In the genomic region with DNA sequence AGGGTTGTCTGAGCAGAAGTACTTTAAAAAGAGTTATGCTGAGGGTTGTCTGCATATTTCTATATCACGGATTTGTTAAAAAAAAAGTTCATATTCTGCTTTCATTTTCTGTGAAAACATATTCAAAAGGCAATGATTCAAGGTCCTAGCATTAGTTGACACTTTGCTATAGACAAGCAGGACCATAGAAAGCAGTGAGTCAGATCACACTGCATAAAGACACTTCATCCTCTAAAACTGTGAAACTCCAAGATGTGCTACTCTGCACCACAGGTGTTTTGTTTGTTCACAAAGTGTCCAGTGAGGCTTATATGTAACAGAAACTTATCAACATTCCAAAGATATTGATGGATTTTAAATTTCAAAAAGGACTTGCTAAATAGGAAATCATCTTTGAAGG, we compare ENCODE assay signal across 19 cellular contexts. TPM values are rescaled to one million over a fixed set of nuclear protein-coding genes. Genes with fewer than 3 reads are reported as not detected.
"Had no signal": no experiment of that assay in that cellular context is flagged by ENCODE, and none has a peak within 500 bp of the region (broad histone marks: within the 10 kb centered on the region; RNA-seq: fewer than 3 reads in every experiment).

No MANE protein-coding gene starts in this region.

- H3K4me1 ChIP-seq: lower lobe of right lung, psoas muscle, sigmoid colon, testis, tibial artery had no signal

- H3K36me3 ChIP-seq: lower lobe of right lung, sigmoid colon, tibial artery had no signal

- H3K9me3 ChIP-seq: lower lobe of right lung, psoas muscle, sigmoid colon, testis, tibial artery had no signal

- DNase-seq: dorsolateral prefrontal cortex; effector CD4-positive, alpha-beta T cell; left ventricle myocardium superior; lower lobe of right lung; naive thymus-derived CD8-positive, alpha-beta T cell; nephron progenitor cell; nucleus accumbens; psoas muscle; sigmoid colon; stimulated activated CD4-positive, alpha-beta T cell treated with anti-CD3 and anti-CD28 coated beads, Interleukin-4, amount 100 ng/mL, for 4 hours; stimulated activated naive CD8-positive, alpha-beta T cell treated with anti-CD3 and anti-CD28 coated beads, Interleukin-15, Interleukin-2, amounts not matched to agents 100 U/mL and 50 U/mL, for 24 hours; substantia nigra; testis; tibial artery had no signal

- H3K27ac ChIP-seq: dorsolateral prefrontal cortex, lower lobe of right lung, psoas muscle, sigmoid colon, testis, tibial artery had no signal

- H3K27me3 ChIP-seq: sigmoid colon, testis, tibial artery had no signal

- ATAC-seq: left ventricle myocardium superior; lower lobe of right lung; naive thymus-derived CD8-positive, alpha-beta T cell; psoas muscle; right cardiac atrium; stimulated activated memory B cell treated with anti-CD40 and anti-IgM and Interleukin-4, amounts not matched to agents 10 μg/mL and 1 μg/mL and 100 μg/mL, for 72 hours; stimulated activated naive CD8-positive, alpha-beta T cell treated with anti-CD3 and anti-CD28 coated beads, Interleukin-15, Interleukin-2, amounts not matched to agents 100 U/mL and 50 U/mL, for 24 hours had no signal

- H3K4me3 ChIP-seq: dorsolateral prefrontal cortex, lower lobe of right lung, psoas muscle, sigmoid colon, testis, tibial artery had no signal

RNA-seq across cellular contexts. Expression of gene SPAM1, which starts 47.0 kb away (rescaled TPM):
- polyA plus RNA-seq: esophagus; keratinocyte; naive thymus-derived CD8-positive, alpha-beta T cell; psoas muscle; right cardiac atrium; sigmoid colon; urinary bladder had no signal
